In the genomic region with DNA sequence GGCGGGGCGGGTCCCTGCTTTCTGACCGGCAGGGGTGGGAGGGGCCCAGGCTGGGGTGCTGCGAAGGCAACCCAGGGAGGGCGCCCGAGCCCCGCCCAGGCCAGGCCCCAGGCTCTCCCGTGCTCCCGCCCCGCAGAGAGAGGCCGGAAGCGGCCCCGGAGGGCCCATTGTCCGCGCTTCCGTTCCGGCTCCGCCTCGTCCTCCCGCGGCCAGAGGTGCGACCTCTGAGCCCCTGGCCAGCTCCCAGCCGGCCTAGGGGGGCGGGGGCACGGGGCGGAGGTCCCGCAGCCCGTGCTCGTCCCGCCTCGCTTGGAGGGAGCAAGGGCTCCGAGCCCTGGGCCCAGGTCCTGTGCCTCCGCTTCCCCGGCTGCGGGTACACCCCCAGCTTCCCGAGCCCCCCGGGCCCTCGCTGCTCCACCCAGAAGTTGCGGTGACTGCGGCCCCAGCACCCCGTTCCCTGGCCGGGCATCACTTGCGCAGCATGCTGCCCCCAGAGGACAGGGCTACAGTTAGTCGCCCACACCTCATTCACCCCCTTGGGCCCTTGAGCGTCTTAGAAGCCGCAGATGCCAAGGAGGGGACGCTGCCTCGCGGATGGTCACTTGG, we compare ENCODE assay signal across 1 cellular context.
TF ChIP-seq lines count a peak whose summit lies in the region.

No MANE protein-coding gene starts in this region.

TF ChIP-seq in H1, 55 proteins besides CTCF, POLR2A, EP300 and RAD21 (continued from another document):
- TF ChIP-seq, protein P1, sequence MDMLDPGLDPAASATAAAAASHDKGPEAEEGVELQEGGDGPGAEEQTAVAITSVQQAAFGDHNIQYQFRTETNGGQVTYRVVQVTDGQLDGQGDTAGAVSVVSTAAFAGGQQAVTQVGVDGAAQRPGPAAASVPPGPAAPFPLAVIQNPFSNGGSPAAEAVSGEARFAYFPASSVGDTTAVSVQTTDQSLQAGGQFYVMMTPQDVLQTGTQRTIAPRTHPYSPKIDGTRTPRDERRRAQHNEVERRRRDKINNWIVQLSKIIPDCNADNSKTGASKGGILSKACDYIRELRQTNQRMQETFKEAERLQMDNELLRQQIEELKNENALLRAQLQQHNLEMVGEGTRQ (IDR thresholded peaks at IDR 0.05; ENCODE audit: low read length) = no peak
- TF ChIP-seq, protein P2, sequence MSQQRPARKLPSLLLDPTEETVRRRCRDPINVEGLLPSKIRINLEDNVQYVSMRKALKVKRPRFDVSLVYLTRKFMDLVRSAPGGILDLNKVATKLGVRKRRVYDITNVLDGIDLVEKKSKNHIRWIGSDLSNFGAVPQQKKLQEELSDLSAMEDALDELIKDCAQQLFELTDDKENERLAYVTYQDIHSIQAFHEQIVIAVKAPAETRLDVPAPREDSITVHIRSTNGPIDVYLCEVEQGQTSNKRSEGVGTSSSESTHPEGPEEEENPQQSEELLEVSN (IDR thresholded peaks at IDR 0.05) = peak; percentile 81
- TF ChIP-seq ASH2L (IDR thresholded peaks at IDR 0.05; ENCODE audit: low read length) = peak; percentile 36
- no peak for TF ChIP-seq FOSL1 (IDR thresholded peaks at IDR 0.05; ENCODE audit: insufficient read depth, low read depth, low read length)
- TF ChIP-seq SAP30 (IDR thresholded peaks at IDR 0.05; ENCODE audit: insufficient read depth, insufficient replicate concordance, low read length) = no peak
- 0 out of 2 replicates have a peak, but pooled peaks have one; percentile 12 for TF ChIP-seq TEAD4 (IDR thresholded peaks at IDR 0.05; ENCODE audit: low read depth, low read length)
- TF ChIP-seq CBX8 (IDR thresholded peaks at IDR 0.05; ENCODE audit: borderline replicate concordance, low read depth, low read length) = no peak
- no peak for TF ChIP-seq SP1 (IDR thresholded peaks at IDR 0.05; ENCODE audit: low read depth, low read length)
- TF ChIP-seq CTBP2 (IDR thresholded peaks at IDR 0.05; ENCODE audit: borderline replicate concordance, insufficient read depth, insufficient read length, low read length) = peak; percentile 24
- TF ChIP-seq TCF12 (IDR thresholded peaks at IDR 0.05; ENCODE audit: low read depth, low read length) = no peak
- peak; percentile 31 for TF ChIP-seq KDM4A (IDR thresholded peaks at IDR 0.05; ENCODE audit: low read depth, low read length, severe bottlenecking)
- no peak for TF ChIP-seq SUZ12 (IDR thresholded peaks at IDR 0.05; ENCODE audit: low read length)
- TF ChIP-seq SRF (IDR thresholded peaks at IDR 0.05; ENCODE audit: low read depth, low read length) = no peak
- no peak for TF ChIP-seq EZH2 (IDR thresholded peaks at IDR 0.05; ENCODE audit: low read depth, low read length, severe bottlenecking)
- 0 out of 2 replicates have a peak, but pooled peaks have one; percentile 40 for TF ChIP-seq YY1 (IDR thresholded peaks at IDR 0.05; ENCODE audit: low read depth, low read length)
- TF ChIP-seq, protein P3, sequence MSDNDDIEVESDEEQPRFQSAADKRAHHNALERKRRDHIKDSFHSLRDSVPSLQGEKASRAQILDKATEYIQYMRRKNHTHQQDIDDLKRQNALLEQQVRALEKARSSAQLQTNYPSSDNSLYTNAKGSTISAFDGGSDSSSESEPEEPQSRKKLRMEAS (IDR thresholded peaks at IDR 0.05) = peak; percentile 70
- no peak for TF ChIP-seq NANOG (IDR thresholded peaks at IDR 0.05; ENCODE audit: insufficient read depth, low read depth, low read length, poor library complexity, severe bottlenecking)
- no peak for TF ChIP-seq JUND (IDR thresholded peaks at IDR 0.05; ENCODE audit: low read length)
- TF ChIP-seq SP2 (IDR thresholded peaks at IDR 0.05; ENCODE audit: low read length) = no peak
- TF ChIP-seq PHF8 (conservative IDR thresholded peaks at IDR 0.05; ENCODE audit: low read depth, low read length) = peak; percentile 62; the same call in 1 of the 2 replicates
- 0 out of 4 replicates have a peak, but pooled peaks of 1 of the 2 experiments have one; percentile 3 for TF ChIP-seq HDAC2 (IDR thresholded peaks at IDR 0.05; ENCODE audit: borderline replicate concordance in 1 of 2, low read depth in 2 of 2, low read length in 2 of 2)
- no peak for TF ChIP-seq BRCA1 (IDR thresholded peaks at IDR 0.05; ENCODE audit: low read depth, low read length)
- no peak for TF ChIP-seq TAF7 (optimal IDR thresholded peaks at IDR 0.05; ENCODE audit: borderline replicate concordance, low read depth, low read length)
- TF ChIP-seq GABPA (IDR thresholded peaks at IDR 0.05; ENCODE audit: borderline replicate concordance, insufficient read depth, low read length) = peak; percentile 90
- TF ChIP-seq SIN3A (conservative IDR thresholded peaks at IDR 0.05 in 1 of 2, IDR thresholded peaks at IDR 0.05 in 1 of 2; ENCODE audit: low read depth in 1 of 2, low read length in 2 of 2) = peak in 1 of 2 experiments; percentile 14; a peak in 1 of 4 replicates
- no peak for TF ChIP-seq RFX5 (IDR thresholded peaks at IDR 0.05; ENCODE audit: borderline replicate concordance, low read depth, low read length)
- TF ChIP-seq, protein P4, sequence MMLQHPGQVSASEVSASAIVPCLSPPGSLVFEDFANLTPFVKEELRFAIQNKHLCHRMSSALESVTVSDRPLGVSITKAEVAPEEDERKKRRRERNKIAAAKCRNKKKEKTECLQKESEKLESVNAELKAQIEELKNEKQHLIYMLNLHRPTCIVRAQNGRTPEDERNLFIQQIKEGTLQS (IDR thresholded peaks at IDR 0.05; ENCODE audit: insufficient read depth, low read depth, low read length) = no peak
